8 cellular contexts compared by ENCODE assay signal in the genomic region with DNA sequence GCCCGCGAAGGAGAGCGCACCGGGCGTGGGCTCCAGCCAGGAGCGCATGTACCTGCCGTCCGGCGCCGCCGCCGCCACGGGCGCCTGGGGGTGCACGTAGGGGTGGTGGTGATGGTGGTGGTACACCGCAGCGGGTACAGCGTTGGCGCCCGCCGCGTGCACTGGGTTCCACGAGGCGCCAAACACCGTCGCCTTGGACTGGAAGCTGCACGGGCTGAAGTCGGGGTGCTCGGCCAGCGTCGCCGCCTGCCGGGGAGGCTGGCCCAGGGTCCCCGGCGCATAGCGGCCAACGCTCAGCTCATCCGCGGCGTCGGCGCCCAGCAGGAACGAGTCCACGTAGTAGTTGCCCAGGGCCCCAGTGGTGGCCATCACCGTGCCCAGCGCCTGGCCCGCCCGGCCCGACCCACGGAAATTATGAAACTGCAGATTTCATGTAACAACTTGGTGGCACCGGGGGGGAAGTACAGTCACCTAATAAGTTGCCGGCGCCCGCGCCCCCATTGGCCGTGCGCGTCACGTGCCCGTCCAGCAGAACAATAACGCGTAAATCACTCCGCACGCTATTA. TPM values are rescaled to one million over a fixed set of nuclear protein-coding genes. Genes with fewer than 3 reads are reported as not detected.
DNase-seq lines count a peak whose midpoint lies in the region; TF ChIP-seq lines count a peak whose summit lies in the region.

TSS of gene HOXA9 (minus strand) at position 449 of the 566 bp plus-strand sequence. CDS start at position 369, 80 bp downstream.

- peaks cover 4% of the 10 kb centered on the region for H3K36me3 Mint-ChIP-seq in activated CD4-positive, alpha-beta T cell treated with anti-CD3 and anti-CD28 coated beads, Interleukin-2, amount 10 ng/mL, durations not matched to agents 7 days and 5 days (ENCODE audit: low read depth)

- H3K27me3 ChIP-seq in tibial nerve: peaks cover 0 to 91% of the 10 kb centered on the region in 2 donors

- CTCF ChIA-PET in activated CD4-positive, alpha-beta T cell treated with anti-CD3 and anti-CD28 coated beads, Interleukin-2, amount 10 ng/mL, durations not matched to agents 7 days and 5 days (lab: Charles Lee): interaction anchor here (1.0 to 1.9 kb wide), 4 partner anchors 13 to 77 kb away, joined by 3 to 6 read pairs (median 4); partner anchors contain the start of gene EVX1

- H3K4me1 ChIP-seq in tibial nerve: peaks cover 0 to 82% (median 17%) of the 10 kb centered on the region in 4 donors

- no peaks in the 10 kb centered on the region for H3K36me3 ChIP-seq in tibial nerve

- no peaks in the 10 kb centered on the region for H3K9me3 ChIP-seq in tibial nerve

- H3K4me3 ChIP-seq in tibial nerve: peak within 1 kb of the TSS; percentile 47 to 74 (median 53)

- peak within 1 kb of the TSS; percentile 86 for H3K27ac Mint-ChIP-seq in activated CD4-positive, alpha-beta T cell treated with anti-CD3 and anti-CD28 coated beads, Interleukin-2, amount 10 ng/mL, durations not matched to agents 7 days and 5 days

- TF ChIP-seq POLR2A in tibial nerve (IDR thresholded peaks at IDR 0.05): peak; percentile 33 to 56

- DNase-seq in activated CD4-positive, alpha-beta T cell treated with anti-CD3 and anti-CD28 coated beads, Interleukin-2, amount 10 ng/mL, durations not matched to agents 7 days and 5 days: no peak
- no peak for DNase-seq in activated CD4-positive, alpha-beta T cell treated with anti-CD3 and anti-CD28 coated beads for 1 hour
- DNase-seq in activated CD8-positive, alpha-beta memory T cell treated with anti-CD3 and anti-CD28 coated beads, Interleukin-2, amount 50 U/mL, for 4 hours: peak; percentile 15
- DNase-seq in kidney tubule cell (ENCODE audit: low spot score) (peak; percentile 93), tibial nerve (ENCODE audit: low spot score in 2 of 2) (peak; percentile 91 to 92), activated gamma-delta T cell treated with Interleukin-2 at 50 U/mL for 16 hours (no peak), putamen (ENCODE audit: low spot score) (no peak), DMS79 treated with DMSO at 0.1 percent for 48 hours (lab: John Stamatoyannopoulos, UW) (no peak)

- POLR2A ChIA-PET in activated CD4-positive, alpha-beta T cell treated with anti-CD3 and anti-CD28 coated beads, Interleukin-2, amount 10 ng/mL, durations not matched to agents 7 days and 5 days (lab: Charles Lee): no interaction called here

- H3K9me3 Mint-ChIP-seq in activated CD4-positive, alpha-beta T cell treated with anti-CD3 and anti-CD28 coated beads, Interleukin-2, amount 10 ng/mL, durations not matched to agents 7 days and 5 days: no peaks in the 10 kb centered on the region

- WGBS in tibial nerve, 2 donors: 1 to 2% methylated on average over 28 to 64 of the region's 64 CpGs

- peaks cover 76% of the 10 kb centered on the region for H3K27me3 Mint-ChIP-seq in activated CD4-positive, alpha-beta T cell treated with anti-CD3 and anti-CD28 coated beads, Interleukin-2, amount 10 ng/mL, durations not matched to agents 7 days and 5 days

- peak within 1 kb of the TSS; percentile 27 for H3K4me3 Mint-ChIP-seq in activated CD4-positive, alpha-beta T cell treated with anti-CD3 and anti-CD28 coated beads, Interleukin-2, amount 10 ng/mL, durations not matched to agents 7 days and 5 days

- H3K27ac ChIP-seq in tibial nerve: peak within 1 kb of the TSS; percentile 77 to 94 (median 88)

- TF ChIP-seq EP300 in tibial nerve (IDR thresholded peaks at IDR 0.05): peak in 1 of 2 donors; percentile 73

- TF ChIP-seq CTCF in tibial nerve (IDR thresholded peaks at IDR 0.05): peak in 2 of 5 experiments; percentile 29 to 47

- peaks cover 10% of the 10 kb centered on the region for H3K4me1 Mint-ChIP-seq in activated CD4-positive, alpha-beta T cell treated with anti-CD3 and anti-CD28 coated beads, Interleukin-2, amount 10 ng/mL, durations not matched to agents 7 days and 5 days

RNA-seq across cellular contexts. Expression of gene HOXA9, which starts in this region (rescaled TPM):
- total RNA-seq in activated CD4-positive, alpha-beta T cell treated with anti-CD3 and anti-CD28 coated beads, Interleukin-2, amount 10 ng/mL, durations not matched to agents 7 days and 5 days: not detected
- 10 to 100 TPM; 10.5 to 13.8 (median 12.7) TPM for total RNA-seq in tibial nerve

Comparison
In these comparisons a context has a peak if more than half of its experiments do, and no peak if none do; other contexts are left out.
1. RNA of gene HOXA9 (total RNA-seq): 10.5 to 13.8 TPM in tibial nerve; not detected in activated CD4-positive, alpha-beta T cell treated with anti-CD3 and anti-CD28 coated beads, Interleukin-2, amount 10 ng/mL, durations not matched to agents 7 days and 5 days; every median in the first group is over 10 times any median in the second.
2. DNase-seq: peak in activated CD8-positive, alpha-beta memory T cell treated with anti-CD3 and anti-CD28 coated beads, Interleukin-2, amount 50 U/mL, for 4 hours (single experiment), kidney tubule cell (single experiment) and tibial nerve (2 of 2); none in activated CD4-positive, alpha-beta T cell treated with anti-CD3 and anti-CD28 coated beads, Interleukin-2, amount 10 ng/mL, durations not matched to agents 7 days and 5 days (single experiment), activated CD4-positive, alpha-beta T cell treated with anti-CD3 and anti-CD28 coated beads for 1 hour (single experiment), activated gamma-delta T cell treated with Interleukin-2 at 50 U/mL for 16 hours (single experiment), putamen (single experiment) and DMS79 treated with DMSO at 0.1 percent for 48 hours (single experiment).